11 cellular contexts compared by ENCODE assay signal in genomic region chr2:100741880-100742814, GRCh38.
DNase-seq lines count a peak whose midpoint lies in the region; ATAC-seq and TF ChIP-seq lines count a peak whose summit lies in the region.
"Had no signal": no experiment of that assay in that cellular context is flagged by ENCODE, and none has a peak within 500 bp of the region (broad histone marks: within the 10 kb centered on the region; RNA-seq: fewer than 3 reads in every experiment).

No MANE protein-coding gene starts in this region.

- no peaks in the 10 kb centered on the region for H3K36me3 ChIP-seq in lung (ENCODE audit: control insufficient read depth in 2 of 2, insufficient read depth in 2 of 2, low read length in 2 of 2)

- TF ChIP-seq CTCF in coronary artery (IDR thresholded peaks at IDR 0.05) (no peak), lung (IDR thresholded peaks at IDR 0.05; ENCODE audit: control extremely low read depth, extremely low read depth) (no peak)

- WGBS in lung, 2 donors, result 73 to 82% methylated on average over 7 of the region's 7 CpGs

- H3K9me3 Mint-ChIP-seq in activated T-cell treated with anti-CD3 and anti-CD28 coated beads, Interleukin-2, amount 50 U/mL, for 72 hours, result no peaks in the 10 kb centered on the region
- H3K9me3 Mint-ChIP-seq in activated T-cell treated with anti-CD3 and anti-CD28 coated beads, Interleukin-2, amount 50 U/mL, for 4 hours, result no peaks in the 10 kb centered on the region

- peak overlapping the region; percentile 4 to 53 for H3K4me3 Mint-ChIP-seq in activated T-cell treated with anti-CD3 and anti-CD28 coated beads, Interleukin-2, amount 50 U/mL, for 72 hours
- no peak overlapping the region for H3K4me3 Mint-ChIP-seq in activated T-cell treated with anti-CD3 and anti-CD28 coated beads, Interleukin-2, amount 50 U/mL, for 4 hours
- H3K4me3 Mint-ChIP-seq: B cell had no signal

- H3K4me3 ChIP-seq in coronary artery (no peak overlapping the region), lung (no peak overlapping the region)

- H3K36me3 Mint-ChIP-seq in activated T-cell treated with anti-CD3 and anti-CD28 coated beads, Interleukin-2, amount 50 U/mL, for 72 hours (ENCODE audit: insufficient read depth in 2 of 2), result no peaks in the 10 kb centered on the region
- no peaks in the 10 kb centered on the region for H3K36me3 Mint-ChIP-seq in activated T-cell treated with anti-CD3 and anti-CD28 coated beads, Interleukin-2, amount 50 U/mL, for 4 hours (ENCODE audit: insufficient read depth)

- no peaks in the 10 kb centered on the region for H3K9me3 ChIP-seq in lung (ENCODE audit: control insufficient read depth in 2 of 2, insufficient read depth in 1 of 2, low read length in 1 of 2)

- H3K4me1 ChIP-seq in lung (ENCODE audit: control insufficient read depth in 2 of 2, insufficient read depth in 2 of 2, low read length in 2 of 2), result no peaks in the 10 kb centered on the region

- DNase-seq in activated T-cell treated with anti-CD3 and anti-CD28 coated beads, Interleukin-2, amount 50 U/mL, for 72 hours, result peak; percentile 6
- DNase-seq in activated T-cell treated with anti-CD3 and anti-CD28 coated beads, Interleukin-2, amount 50 U/mL, for 4 hours, result no peak
- DNase-seq in coronary artery (ENCODE audit: low spot score) (no peak), lung (ENCODE audit: low spot score) (peak; percentile 45), ureter (ENCODE audit: low spot score) (peak; percentile 42), cerebellar cortex (ENCODE audit: low spot score) (no peak), NOMO-1 treated with DMSO at 0.1 percent for 48 hours (lab: John Stamatoyannopoulos, UW; ENCODE audit: unreplicated experiment) (no peak)
- DNase-seq: KBM-7, RPMI8226 had no signal

- no peaks in the 10 kb centered on the region for H3K27me3 ChIP-seq in lung (ENCODE audit: control insufficient read depth, insufficient read depth)

- H3K4me1 Mint-ChIP-seq in activated T-cell treated with anti-CD3 and anti-CD28 coated beads, Interleukin-2, amount 50 U/mL, for 72 hours (ENCODE audit: low read depth), result peaks cover 17% of the 10 kb centered on the region
- H3K4me1 Mint-ChIP-seq in activated T-cell treated with anti-CD3 and anti-CD28 coated beads, Interleukin-2, amount 50 U/mL, for 4 hours (ENCODE audit: low read depth), result no peaks in the 10 kb centered on the region
- H3K4me1 Mint-ChIP-seq: B cell had no signal

- peak overlapping the region; percentile 60 to 62 for H3K27ac ChIP-seq in coronary artery
- H3K27ac ChIP-seq in lung (ENCODE audit: low read depth in 1 of 2, low read length in 1 of 2), result no peak overlapping the region

- peak overlapping the region; percentile 67 for H3K27ac Mint-ChIP-seq in activated T-cell treated with anti-CD3 and anti-CD28 coated beads, Interleukin-2, amount 50 U/mL, for 72 hours
- H3K27ac Mint-ChIP-seq: B cell had no signal

- ATAC-seq in activated T-cell treated with anti-CD3 and anti-CD28 coated beads, Interleukin-2, amount 50 U/mL, for 72 hours (replicated peaks in 1 of 2), result peak; percentile 64 to 87
- ATAC-seq in activated T-cell treated with anti-CD3 and anti-CD28 coated beads, Interleukin-2, amount 50 U/mL, for 4 hours, result no peak
- ATAC-seq in lung (ENCODE audit: insufficient read depth, low FRiP score) (peak; percentile 63), HG03280 (IDR thresholded peaks at IDR 0.05; ENCODE audit: unreplicated experiment) (no peak)

- H3K27me3 Mint-ChIP-seq in activated T-cell treated with anti-CD3 and anti-CD28 coated beads, Interleukin-2, amount 50 U/mL, for 72 hours (ENCODE audit: low read depth), result peaks cover 30% of the 10 kb centered on the region
- H3K27me3 Mint-ChIP-seq in activated T-cell treated with anti-CD3 and anti-CD28 coated beads, Interleukin-2, amount 50 U/mL, for 4 hours (ENCODE audit: low read depth), result peaks cover 9% of the 10 kb centered on the region

Comparison
In these comparisons a context has a peak if more than half of its experiments do, and no peak if none do; other contexts are left out.
1. ATAC-seq: peak in activated T-cell treated with anti-CD3 and anti-CD28 coated beads, Interleukin-2, amount 50 U/mL, for 72 hours (2 of 2) and lung (single experiment); none in activated T-cell treated with anti-CD3 and anti-CD28 coated beads, Interleukin-2, amount 50 U/mL, for 4 hours (0 of 2) and HG03280 (single experiment).
2. DNase-seq: peak in activated T-cell treated with anti-CD3 and anti-CD28 coated beads, Interleukin-2, amount 50 U/mL, for 72 hours (2 of 2), lung (single experiment) and ureter (single experiment); none in activated T-cell treated with anti-CD3 and anti-CD28 coated beads, Interleukin-2, amount 50 U/mL, for 4 hours (single experiment), coronary artery (single experiment), cerebellar cortex (single experiment) and NOMO-1 treated with DMSO at 0.1 percent for 48 hours (single experiment).
3. H3K27ac ChIP-seq: peak in coronary artery (2 of 2); none in lung (0 of 2).